ENCODE assay signal across 31 cellular contexts in genomic region chr20:63220696-63221399, GRCh38. TPM values are rescaled to one million over a fixed set of nuclear protein-coding genes. Genes with fewer than 3 reads are reported as not detected.
"Had no signal": no experiment of that assay in that cellular context is flagged by ENCODE, and none has a peak within 500 bp of the region (broad histone marks: within the 10 kb centered on the region; RNA-seq: fewer than 3 reads in every experiment).

No MANE protein-coding gene starts in this region.

- H3K4me3 ChIP-seq: adrenal gland, ascending aorta, left ventricle myocardium inferior, sigmoid colon, smooth muscle cell, stomach, suprapubic skin, tibial nerve had no signal

- H3K9me3 Mint-ChIP-seq: activated B cell treated with CpG ODN at 0.5 μM for 24 hours; activated T-cell treated with anti-CD3 and anti-CD28 coated beads, Interleukin-2, amount 50 U/mL, for 4 hours; activated T-helper 2 cell treated with anti-CD3 and anti-CD28 coated beads, Interferon-gamma antibody, Interleukin-2, Interleukin-4, amounts not matched to agents 10 μg/mL and 5 μg/mL and 100 μg/mL, durations not matched to agents 14 hours and 24 hours and 36 hours; natural killer cell treated with Interleukin-12 subunit alpha and Interleukin-12 subunit beta and Interleukin-15 and Interleukin-18, amount 100 ng/mL, for 72 hours; stimulated activated memory B cell treated with anti-CD40 and anti-IgM and Interleukin-4, amounts not matched to agents 10 μg/mL and 1 μg/mL and 100 μg/mL, for 72 hours had no signal

- H3K27me3 ChIP-seq: adrenal gland, ascending aorta, sigmoid colon had no signal

- H3K9me3 ChIP-seq: adrenal gland, ascending aorta, left ventricle myocardium inferior, sigmoid colon, stomach, suprapubic skin, tibial nerve had no signal

- H3K4me3 Mint-ChIP-seq: activated B cell treated with CpG ODN at 0.5 μM for 24 hours; activated CD4-positive, alpha-beta T cell treated with anti-CD3 and anti-CD28 coated beads for 36 hours; activated naive CD8-positive, alpha-beta T cell; activated T-cell treated with anti-CD3 and anti-CD28 coated beads, Interleukin-2, amount 50 U/mL, for 4 hours; natural killer cell treated with Interleukin-12 subunit alpha and Interleukin-12 subunit beta and Interleukin-15 and Interleukin-18, amount 100 ng/mL, for 72 hours; stimulated activated memory B cell treated with anti-CD40 and anti-IgM and Interleukin-4, amounts not matched to agents 10 μg/mL and 1 μg/mL and 100 μg/mL, for 72 hours had no signal

- H3K27ac Mint-ChIP-seq: activated B cell treated with CpG ODN at 0.5 μM for 24 hours; activated naive CD8-positive, alpha-beta T cell; activated T-helper 2 cell treated with anti-CD3 and anti-CD28 coated beads, Interferon-gamma antibody, Interleukin-2, Interleukin-4, amounts not matched to agents 10 μg/mL and 5 μg/mL and 100 μg/mL, durations not matched to agents 14 hours and 24 hours and 36 hours; natural killer cell treated with Interleukin-12 subunit alpha and Interleukin-12 subunit beta and Interleukin-15 and Interleukin-18, amount 100 ng/mL, for 72 hours; stimulated activated memory B cell treated with anti-CD40 and anti-IgM and Interleukin-4, amounts not matched to agents 10 μg/mL and 1 μg/mL and 100 μg/mL, for 72 hours had no signal

- DNase-seq: activated B cell treated with CpG ODN at 0.5 μM for 24 hours; activated CD4-positive, alpha-beta T cell treated with anti-CD3 and anti-CD28 coated beads for 36 hours; activated CD4-positive, alpha-beta T cell treated with anti-CD3 and anti-CD28 coated beads, Interleukin-2, amount 50 U/mL, for 48 hours; activated CD8-positive, alpha-beta memory T cell treated with anti-CD3 and anti-CD28 coated beads, Interleukin-2, amount 50 U/mL, for 48 hours; activated naive CD4-positive, alpha-beta T cell; activated T-cell treated with anti-CD3 and anti-CD28 coated beads, Interleukin-2, amount 50 U/mL, for 4 hours; adrenal gland; brain microvascular endothelial cell; central memory CD4-positive, alpha-beta T cell; effector memory CD4-positive, alpha-beta T cell; foreskin keratinocyte; hippocampal formation; left ventricle myocardium inferior; occipital lobe; sigmoid colon; stimulated activated CD4-positive, alpha-beta T cell treated with anti-CD3 and anti-CD28 coated beads, Interleukin-15, amount 100 ng/mL, for 24 hours; stomach; T1000 had no signal

- H3K27ac ChIP-seq: adrenal gland, ascending aorta, brain microvascular endothelial cell, foreskin keratinocyte, left ventricle myocardium inferior, sigmoid colon, stomach, suprapubic skin, tibial nerve had no signal

- H3K4me2 ChIP-seq: smooth muscle cell had no signal

- ATAC-seq: activated CD4-positive, alpha-beta T cell treated with anti-CD3 and anti-CD28 coated beads for 36 hours; activated T-cell treated with anti-CD3 and anti-CD28 coated beads, Interleukin-2, amount 50 U/mL, for 4 hours; foreskin keratinocyte; natural killer cell treated with Interleukin-12 subunit alpha and Interleukin-12 subunit beta and Interleukin-15 and Interleukin-18, amount 100 ng/mL, for 72 hours; stimulated activated memory B cell treated with anti-CD40 and anti-IgM and Interleukin-4, amounts not matched to agents 10 μg/mL and 1 μg/mL and 100 μg/mL, for 72 hours had no signal

- H3K36me3 Mint-ChIP-seq: activated naive CD8-positive, alpha-beta T cell; natural killer cell treated with Interleukin-12 subunit alpha and Interleukin-12 subunit beta and Interleukin-15 and Interleukin-18, amount 100 ng/mL, for 72 hours; stimulated activated memory B cell treated with anti-CD40 and anti-IgM and Interleukin-4, amounts not matched to agents 10 μg/mL and 1 μg/mL and 100 μg/mL, for 72 hours had no signal

- H3K4me1 ChIP-seq: foreskin keratinocyte had no signal

- H3K36me3 ChIP-seq: adrenal gland, ascending aorta, brain microvascular endothelial cell, left ventricle myocardium inferior, sigmoid colon, stomach, suprapubic skin, tibial nerve had no signal

RNA-seq across cellular contexts. Expression of gene BIRC7, which starts 14.9 kb away (rescaled TPM):
- total RNA-seq: activated B cell treated with CpG ODN at 0.5 μM for 24 hours; activated CD8-positive, alpha-beta memory T cell treated with anti-CD3 and anti-CD28 coated beads for 36 hours; activated T-cell treated with anti-CD3 and anti-CD28 coated beads, Interleukin-2, amount 50 U/mL, for 4 hours; activated T-helper 2 cell treated with anti-CD3 and anti-CD28 coated beads, Interferon-gamma antibody, Interleukin-2, Interleukin-4, amounts not matched to agents 10 μg/mL and 5 μg/mL and 100 μg/mL, durations not matched to agents 14 hours and 24 hours and 36 hours; ascending aorta; dermis microvascular lymphatic vessel endothelial cell; foreskin keratinocyte; natural killer cell treated with Interleukin-12 subunit alpha and Interleukin-12 subunit beta and Interleukin-15 and Interleukin-18, amount 100 ng/mL, for 72 hours; occipital lobe; posterior vena cava; stomach; urinary bladder had no signal
- polyA plus RNA-seq: foreskin keratinocyte, stomach had no signal

RNA-seq across cellular contexts. Expression of gene NKAIN4, which starts 33.4 kb away (rescaled TPM):
- total RNA-seq: activated B cell treated with CpG ODN at 0.5 μM for 24 hours; activated CD4-positive, alpha-beta T cell treated with anti-CD3 and anti-CD28 coated beads for 36 hours; activated CD8-positive, alpha-beta memory T cell treated with anti-CD3 and anti-CD28 coated beads for 36 hours; activated T-cell treated with anti-CD3 and anti-CD28 coated beads, Interleukin-2, amount 50 U/mL, for 4 hours; activated T-helper 2 cell treated with anti-CD3 and anti-CD28 coated beads, Interferon-gamma antibody, Interleukin-2, Interleukin-4, amounts not matched to agents 10 μg/mL and 5 μg/mL and 100 μg/mL, durations not matched to agents 14 hours and 24 hours and 36 hours; ascending aorta; dermis microvascular lymphatic vessel endothelial cell; left ventricle myocardium inferior; natural killer cell treated with Interleukin-12 subunit alpha and Interleukin-12 subunit beta and Interleukin-15 and Interleukin-18, amount 100 ng/mL, for 72 hours; posterior vena cava had no signal
- polyA plus RNA-seq: esophagus had no signal
